Comparison of ENCODE assay signal across 1 cellular context in the genomic region with DNA sequence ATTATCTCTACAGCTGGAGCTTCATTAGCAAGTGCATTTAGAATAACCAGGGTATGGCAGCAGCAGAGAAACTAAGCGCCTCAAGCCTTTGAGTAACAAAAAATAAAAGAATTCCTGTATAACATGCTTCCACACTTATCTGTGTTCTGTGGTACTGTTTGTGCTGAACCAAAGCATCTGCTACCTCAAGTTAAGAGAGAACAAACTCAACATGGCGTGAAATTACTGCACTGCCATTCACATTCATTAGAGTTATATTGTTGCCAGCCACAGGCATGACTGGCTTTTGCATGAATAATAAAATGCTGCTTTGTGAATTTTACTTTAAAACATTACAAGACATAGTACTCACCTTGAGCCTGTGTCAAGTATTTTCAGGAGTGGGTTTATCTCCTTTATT.
TF ChIP-seq lines count a peak whose summit lies in the region.

No MANE protein-coding gene starts in this region.

TF ChIP-seq in GM23338, 12 proteins besides CTCF, POLR2A, EP300 and RAD21 (continued from another document):
- no peak for TF ChIP-seq STAT1 (IDR thresholded peaks at IDR 0.05; ENCODE audit: unreplicated experiment)
